12 cellular contexts compared by ENCODE assay signal in genomic region chr12:118187746-118188390, GRCh38. TPM values are rescaled to one million over a fixed set of nuclear protein-coding genes. Genes with fewer than 3 reads are reported as not detected.
DNase-seq lines count a peak whose midpoint lies in the region; ATAC-seq and TF ChIP-seq lines count a peak whose summit lies in the region.
"Had no signal": no experiment of that assay in that cellular context is flagged by ENCODE, and none has a peak within 500 bp of the region (broad histone marks: within the 10 kb centered on the region; RNA-seq: fewer than 3 reads in every experiment).

No MANE protein-coding gene starts in this region.

- peaks cover 21% of the 10 kb centered on the region in 2 donors for H3K4me1 Mint-ChIP-seq in natural killer cell
- H3K4me1 Mint-ChIP-seq in natural killer cell treated with Interleukin-12 subunit alpha and Interleukin-12 subunit beta and Interleukin-15 and Interleukin-18, amount 100 ng/mL, for 72 hours (ENCODE audit: low read depth in 2 of 2), result peaks cover 8 to 9% of the 10 kb centered on the region in 2 donors

- H3K9me3 ChIP-seq in endocrine pancreas (ENCODE audit: control insufficient read depth, low read length), result no peaks in the 10 kb centered on the region
- H3K9me3 ChIP-seq in neural cell (ENCODE audit: low read length), result no peaks in the 10 kb centered on the region
- H3K9me3 ChIP-seq: tibial artery had no signal

- H3K9ac ChIP-seq in endocrine pancreas (ENCODE audit: control insufficient read depth, insufficient read depth, low read length), result no peak overlapping the region
- peak overlapping the region; percentile 90 for H3K9ac ChIP-seq in neural cell (ENCODE audit: low read length)

- H3K27me3 Mint-ChIP-seq in natural killer cell (ENCODE audit: low read depth in 2 of 2), result no peaks in the 10 kb centered on the region
- no peaks in the 10 kb centered on the region for H3K27me3 Mint-ChIP-seq in natural killer cell treated with Interleukin-12 subunit alpha and Interleukin-12 subunit beta and Interleukin-15 and Interleukin-18, amount 100 ng/mL, for 72 hours

- peak overlapping the region; percentile 92 for H3K27ac ChIP-seq in neural cell (ENCODE audit: low read length)
- H3K27ac ChIP-seq: C4-2B had no signal

- no peak for TF ChIP-seq RAD21 in neural cell (conservative IDR thresholded peaks at IDR 0.05)

- H3K27me3 ChIP-seq in endocrine pancreas (ENCODE audit: control insufficient read depth, insufficient read depth, low read length) (no peaks in the 10 kb centered on the region), neural cell (ENCODE audit: insufficient read depth, low read depth, low read length) (no peaks in the 10 kb centered on the region)
- H3K27me3 ChIP-seq: tibial artery had no signal

- peaks cover 17% of the 10 kb centered on the region for H3K4me1 ChIP-seq in endocrine pancreas (ENCODE audit: control insufficient read depth, insufficient read depth, low read length)

- peak overlapping the region; percentile 85 for H3K4me2 ChIP-seq in neural cell (ENCODE audit: low read length)

- ATAC-seq in natural killer cell (no peak), GM21515 (IDR thresholded peaks at IDR 0.05; ENCODE audit: unreplicated experiment) (no peak)
- ATAC-seq in natural killer cell treated with Interleukin-12 subunit alpha and Interleukin-12 subunit beta and Interleukin-15 and Interleukin-18, amount 100 ng/mL, for 72 hours, result no peak

- H3K36me3 ChIP-seq in endocrine pancreas (ENCODE audit: control insufficient read depth, insufficient read depth, low read length), result no peaks in the 10 kb centered on the region
- no peaks in the 10 kb centered on the region for H3K36me3 ChIP-seq in neural cell (ENCODE audit: insufficient read depth, low read length)
- H3K36me3 ChIP-seq: tibial artery had no signal

- H3K4me3 Mint-ChIP-seq in natural killer cell, result no peak overlapping the region
- H3K4me3 Mint-ChIP-seq in natural killer cell treated with Interleukin-12 subunit alpha and Interleukin-12 subunit beta and Interleukin-15 and Interleukin-18, amount 100 ng/mL, for 72 hours, result no peak overlapping the region
- H3K4me3 Mint-ChIP-seq: activated T-helper 1 cell treated with anti-CD3 and anti-CD28 coated beads, Interleukin-12 subunit alpha, Interleukin-12 subunit beta, Interleukin-2, Interleukin-4 antibody, amounts not matched to agents 30 ng/mL and 10 ng/mL and 1 ng/mL, durations not matched to agents 14 hours and 24 hours and 36 hours had no signal

- no peaks in the 10 kb centered on the region for H3K9me3 Mint-ChIP-seq in natural killer cell
- no peaks in the 10 kb centered on the region for H3K9me3 Mint-ChIP-seq in natural killer cell treated with Interleukin-12 subunit alpha and Interleukin-12 subunit beta and Interleukin-15 and Interleukin-18, amount 100 ng/mL, for 72 hours
- H3K9me3 Mint-ChIP-seq: activated T-helper 1 cell treated with anti-CD3 and anti-CD28 coated beads, Interleukin-12 subunit alpha, Interleukin-12 subunit beta, Interleukin-2, Interleukin-4 antibody, amounts not matched to agents 30 ng/mL and 10 ng/mL and 1 ng/mL, durations not matched to agents 14 hours and 24 hours and 36 hours had no signal

- peaks cover 44% of the 10 kb centered on the region for H3K79me2 ChIP-seq in neural cell (replicated peaks; ENCODE audit: insufficient read depth, low read length)

- TF ChIP-seq EP300 in neural cell (conservative IDR thresholded peaks at IDR 0.05; ENCODE audit: poor library complexity, severe bottlenecking), result no peak

- no peaks in the 10 kb centered on the region for H3K9me2 ChIP-seq in neural cell (ENCODE audit: insufficient read depth, low read length)

- H3K4me3 ChIP-seq in endocrine pancreas (ENCODE audit: control insufficient read depth, insufficient read depth, low read length) (peak overlapping the region; percentile 84), neural cell (ENCODE audit: low read length) (peak overlapping the region; percentile 71)

- peak overlapping the region; percentile 71 for H2AFZ ChIP-seq in neural cell (ENCODE audit: low read depth, low read length)

- peaks cover 5% of the 10 kb centered on the region for H3F3A ChIP-seq in neural cell (ENCODE audit: insufficient read depth, low read length, poor library complexity, severe bottlenecking)

- DNase-seq in natural killer cell, result no peak
- no peak for DNase-seq in natural killer cell treated with Interleukin-12 subunit alpha and Interleukin-12 subunit beta and Interleukin-15 and Interleukin-18, amount 100 ng/mL, for 72 hours (ENCODE audit: low spot score)
- DNase-seq in hepatic stellate cell (ENCODE audit: low spot score), result no peak
- no peak for DNase-seq in dermis blood vessel endothelial cell
- DNase-seq in NCI-H69 (lab: John Stamatoyannopoulos, UW), result no peak
- DNase-seq: stimulated activated CD4-positive, alpha-beta T cell treated with anti-CD3 and anti-CD28 coated beads, Interleukin-15, amount 100 ng/mL, for 24 hours; tibial artery had no signal

- no peaks in the 10 kb centered on the region for H4K20me1 ChIP-seq in neural cell (ENCODE audit: insufficient read depth)

- no peaks in the 10 kb centered on the region for H3K36me3 Mint-ChIP-seq in natural killer cell
- peaks cover 4% of the 10 kb centered on the region for H3K36me3 Mint-ChIP-seq in natural killer cell treated with Interleukin-12 subunit alpha and Interleukin-12 subunit beta and Interleukin-15 and Interleukin-18, amount 100 ng/mL, for 72 hours

- peak overlapping the region; percentile 8 to 63 for H3K27ac Mint-ChIP-seq in natural killer cell
- peak overlapping the region in 1 of 2 donors; percentile 7 for H3K27ac Mint-ChIP-seq in natural killer cell treated with Interleukin-12 subunit alpha and Interleukin-12 subunit beta and Interleukin-15 and Interleukin-18, amount 100 ng/mL, for 72 hours
- H3K27ac Mint-ChIP-seq: activated T-helper 1 cell treated with anti-CD3 and anti-CD28 coated beads, Interleukin-12 subunit alpha, Interleukin-12 subunit beta, Interleukin-2, Interleukin-4 antibody, amounts not matched to agents 30 ng/mL and 10 ng/mL and 1 ng/mL, durations not matched to agents 14 hours and 24 hours and 36 hours had no signal

- TF ChIP-seq CTCF in natural killer cell (IDR thresholded peaks at IDR 0.05) (no peak), neural cell (IDR thresholded peaks at IDR 0.05; ENCODE audit: poor library complexity, severe bottlenecking) (no peak)

- intact Hi-C loops in natural killer cell (cut with micrococcal nuclease), result no loop called here

TF ChIP-seq in neural cell, 6 proteins besides CTCF, POLR2A, EP300 and RAD21:
- TF ChIP-seq POLR2AphosphoS5 (IDR thresholded peaks at IDR 0.05), result no peak
- no peak for TF ChIP-seq EZH2 (IDR thresholded peaks at IDR 0.05; ENCODE audit: borderline replicate concordance, insufficient read depth, low read length, poor library complexity, severe bottlenecking)

RNA-seq across cellular contexts. Expression of gene PEBP1, which starts 51.9 kb away (rescaled TPM):
- total RNA-seq in natural killer cell, result 10 to 100 TPM; 38.0 to 54.0 (median 41.4) TPM
- 100 to 1,000 TPM in 1 of 2 donors, 10 to 100 TPM in 1; 57.2 to 137 TPM for total RNA-seq in natural killer cell treated with Interleukin-12 subunit alpha and Interleukin-12 subunit beta and Interleukin-15 and Interleukin-18, amount 100 ng/mL, for 72 hours
- 702 and 777 TPM in 2 replicates for polyA plus RNA-seq in neural cell
- 224 and 237 TPM in 2 replicates for polyA minus RNA-seq in neural cell
- 164 and 193 TPM in 2 replicates for total RNA-seq in dermis blood vessel endothelial cell
